22 cellular contexts compared by ENCODE assay signal in the genomic region with DNA sequence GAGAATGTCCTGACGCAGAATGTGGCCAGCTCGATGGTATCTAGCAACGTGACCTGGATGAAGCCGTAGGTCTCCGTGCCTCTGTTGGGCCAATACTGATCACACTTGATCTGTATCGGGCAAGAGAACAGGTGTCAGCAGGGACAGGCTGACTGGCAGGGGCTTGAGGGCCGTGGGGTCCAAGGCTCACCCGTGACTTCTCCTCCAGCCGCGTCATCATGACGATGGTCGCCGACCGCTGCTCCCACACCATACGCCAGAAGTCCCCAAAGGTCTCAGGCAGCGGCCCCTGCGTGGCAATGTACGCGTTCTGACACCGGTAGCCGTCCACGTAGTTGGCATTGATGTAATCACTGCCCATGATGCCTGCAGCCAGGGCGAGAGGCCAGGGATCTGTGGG.
"Had no signal": no experiment of that assay in that cellular context is flagged by ENCODE, and none has a peak within 500 bp of the region (broad histone marks: within the 10 kb centered on the region; RNA-seq: fewer than 3 reads in every experiment).

No MANE protein-coding gene starts in this region.

- H3K4me3 ChIP-seq: colonic mucosa, esophagus squamous epithelium, gastrocnemius medialis, heart right ventricle, left lung, lower lobe of right lung, mucosa of descending colon had no signal

- ATAC-seq: effector memory CD8-positive, alpha-beta T cell; esophagus mucosa; gastrocnemius medialis; heart right ventricle; left cardiac atrium; left lung; left ventricle myocardium superior; lower lobe of right lung; mucosa of descending colon had no signal

- DNase-seq: colonic mucosa; cortex of kidney; effector CD8-positive, alpha-beta T cell; effector memory CD8-positive, alpha-beta T cell; endodermal cell; erythroblast; esophagus squamous epithelium; foreskin fibroblast; foreskin melanocyte; gastrocnemius medialis; glutamatergic neuron; head of caudate nucleus; heart right ventricle; hippocampal formation; left cardiac atrium; left lung; left ventricle myocardium superior; lower lobe of right lung; mesenchymal stem cell; mucosa of descending colon had no signal

- H3K36me3 ChIP-seq: colonic mucosa had no signal

- H3K27ac ChIP-seq: colonic mucosa, epithelial cell of prostate, esophagus squamous epithelium, gastrocnemius medialis, heart right ventricle, left lung, lower lobe of right lung had no signal

- H3K4me1 ChIP-seq: colonic mucosa, esophagus squamous epithelium, gastrocnemius medialis, heart right ventricle, left lung, lower lobe of right lung had no signal

- H3K27me3 ChIP-seq: colonic mucosa, esophagus squamous epithelium, gastrocnemius medialis, heart right ventricle, left lung had no signal

- H3K9me3 ChIP-seq: colonic mucosa, esophagus squamous epithelium, gastrocnemius medialis, left lung, lower lobe of right lung, mucosa of descending colon had no signal
